1 cellular context compared by ENCODE assay signal in the genomic region with DNA sequence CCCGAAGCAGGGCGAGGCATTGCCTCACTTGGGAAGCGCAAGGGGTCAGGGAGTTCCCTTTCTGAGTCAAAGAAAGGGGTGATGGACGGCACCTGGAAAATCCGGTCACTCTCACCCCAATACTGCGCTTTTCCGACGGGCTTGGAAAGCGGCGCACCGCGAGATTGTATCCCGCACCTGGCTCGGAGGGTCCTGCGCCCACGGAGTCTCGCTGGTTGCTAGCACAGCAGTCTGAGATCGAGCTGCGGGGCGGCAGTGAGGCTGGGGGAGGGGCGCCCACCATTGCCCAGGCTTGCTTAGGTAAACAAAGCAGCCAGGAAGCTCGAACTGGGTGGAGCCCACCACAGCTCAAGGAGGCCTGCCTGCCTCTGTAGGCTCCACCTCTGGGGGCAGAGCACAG.
TF ChIP-seq lines count a peak whose summit lies in the region.

No MANE protein-coding gene starts in this region.

TF ChIP-seq in H1, 55 proteins besides CTCF, POLR2A, EP300 and RAD21:
- TF ChIP-seq ASH2L (IDR thresholded peaks at IDR 0.05; ENCODE audit: low read length) (peak; percentile 42), KDM4A (IDR thresholded peaks at IDR 0.05; ENCODE audit: low read depth, low read length, severe bottlenecking) (peak; percentile 33), RBBP5 (IDR thresholded peaks at IDR 0.05; ENCODE audit: borderline replicate concordance, low read depth, low read length) (0 out of 2 replicates have a peak, but pooled peaks have one; percentile 45)
